ENCODE assay signal across 26 cellular contexts in the genomic region with DNA sequence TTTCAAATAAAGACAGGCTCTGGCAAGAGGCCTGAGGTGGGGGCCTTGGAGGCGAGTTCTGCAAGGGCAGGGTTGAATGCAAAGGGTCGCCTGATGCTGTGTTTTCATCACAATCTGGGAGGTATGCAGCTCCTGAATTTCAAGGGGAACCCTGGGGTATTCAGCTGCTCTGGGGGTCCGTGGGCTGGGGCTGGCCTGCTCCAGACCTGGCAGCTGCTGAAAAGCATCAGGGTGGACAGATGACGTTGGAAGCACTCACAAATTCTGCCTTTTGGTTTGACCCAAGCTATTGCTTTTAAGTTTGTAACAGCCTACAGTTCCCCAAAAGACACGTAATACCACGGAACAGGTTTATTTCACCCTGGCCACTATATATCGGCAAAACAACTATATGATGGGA. TPM values are rescaled to one million over a fixed set of nuclear protein-coding genes. Genes with fewer than 3 reads are reported as not detected.
DNase-seq lines count a peak whose midpoint lies in the region; ATAC-seq and TF ChIP-seq lines count a peak whose summit lies in the region.
"Had no signal": no experiment of that assay in that cellular context is flagged by ENCODE, and none has a peak within 500 bp of the region (broad histone marks: within the 10 kb centered on the region; RNA-seq: fewer than 3 reads in every experiment).

No MANE protein-coding gene starts in this region.

- H3K79me2 ChIP-seq in GM23338 (replicated peaks; ENCODE audit: insufficient read depth), result no peaks in the 10 kb centered on the region

- no peaks in the 10 kb centered on the region; the same call in 2 of the 3 replicates for H3K9me3 Mint-ChIP-seq in GM23338
- H3K9me3 Mint-ChIP-seq in nephron, result no peaks in the 10 kb centered on the region
- H3K9me3 Mint-ChIP-seq: CD4-positive, alpha-beta T cell; CD8-positive, alpha-beta T cell had no signal

- 0 out of 2 replicates have a peak overlapping the region, but pooled peaks have one; percentile 63 for H2AFZ ChIP-seq in GM23338

- TF ChIP-seq CTCF in heart right ventricle (IDR thresholded peaks at IDR 0.05) (no peak), GM23338 (conservative IDR thresholded peaks at IDR 0.05; ENCODE audit: low read depth in 2 of 2) (no peak), nephron (IDR thresholded peaks at IDR 0.05; ENCODE audit: unreplicated experiment in 3 of 3) (no peak), RWPE1 (conservative IDR thresholded peaks at IDR 0.05; ENCODE audit: low read depth) (no peak)

- peaks cover 0 to 19% (median 3%) of the 10 kb centered on the region in 9 donors for H3K4me1 ChIP-seq in heart right ventricle
- H3K4me1 ChIP-seq in BLaER1 treated with 17β-estradiol and CSF1 and Interleukin-3, amounts not matched to agents 10 nM and 100 nM, result peaks cover 18 to 61% (median 47%) of the 10 kb centered on the region in 10 experiments
- peaks cover 8% of the 10 kb centered on the region for H3K4me1 ChIP-seq in GM23338 (ENCODE audit: insufficient read depth)
- H3K4me1 ChIP-seq: BE2C, Caco-2 had no signal

- H3K4me1 Mint-ChIP-seq in GM23338 (peaks cover 31% of the 10 kb centered on the region), nephron (peaks cover 16% of the 10 kb centered on the region)

- POLR2A ChIA-PET in RWPE1 (lab: Yijun Ruan, JAX; ENCODE audit: low non-redundant PET), result no interaction called here

- H3K27ac Mint-ChIP-seq in GM23338, result no peak overlapping the region
- H3K27ac Mint-ChIP-seq in nephron, result peak overlapping the region in 2 of 3 experiments; percentile 22 to 77
- H3K27ac Mint-ChIP-seq: CD4-positive, alpha-beta T cell; CD8-positive, alpha-beta T cell had no signal

- WGBS in heart right ventricle, 2 donors, result 83 to 90% methylated on average over 7 of the region's 7 CpGs

- H3K27me3 Mint-ChIP-seq in GM23338 (ENCODE audit: insufficient read depth, low read depth, poor library complexity) (peaks cover 21% of the 10 kb centered on the region), nephron (ENCODE audit: low read depth) (peaks cover 5% of the 10 kb centered on the region)
- H3K27me3 Mint-ChIP-seq: CD4-positive, alpha-beta T cell had no signal

- H3K27ac ChIP-seq in heart right ventricle (peak overlapping the region in 8 of 10 donors; percentile 63 to 73 (median 68)), GM23338 (ENCODE audit: low read depth) (no peak overlapping the region), RWPE1 (no peak overlapping the region)
- peak overlapping the region in 1 of 11 experiments; percentile 66; a peak in 3 of 22 replicates for H3K27ac ChIP-seq in BLaER1 treated with 17β-estradiol and CSF1 and Interleukin-3, amounts not matched to agents 10 nM and 100 nM
- H3K27ac ChIP-seq: BLaER1, C4-2B had no signal

- CTCF ChIA-PET in RWPE1 (lab: Yijun Ruan, JAX), result no interaction called here

- H3K9me2 ChIP-seq in GM23338 (ENCODE audit: insufficient read depth), result peaks cover 5% of the 10 kb centered on the region; the same call in 1 of the 2 replicates

- H3K36me3 ChIP-seq in heart right ventricle, result no peaks in the 10 kb centered on the region
- H3K36me3 ChIP-seq in BLaER1 treated with 17β-estradiol and CSF1 and Interleukin-3, amounts not matched to agents 10 nM and 100 nM, result peaks cover 0 to 5% (median 0%) of the 10 kb centered on the region in 11 experiments; a peak in 1 of 22 replicates
- no peaks in the 10 kb centered on the region for H3K36me3 ChIP-seq in GM23338 (ENCODE audit: insufficient read depth)
- H3K36me3 ChIP-seq: BE2C, BLaER1 had no signal

- H4K20me1 ChIP-seq in BLaER1 treated with 17β-estradiol and CSF1 and Interleukin-3, amounts not matched to agents 10 nM and 100 nM, result no peaks in the 10 kb centered on the region
- no peaks in the 10 kb centered on the region for H4K20me1 ChIP-seq in GM23338 (replicated peaks; ENCODE audit: insufficient read depth)
- H4K20me1 ChIP-seq: BLaER1 had no signal

- DNase-seq in heart right ventricle, result no peak
- no peak for DNase-seq in left ventricle myocardium superior
- DNase-seq in GM23338 (ENCODE audit: low spot score), result no peak
- DNase-seq in RWPE1 (ENCODE audit: low spot score), result no peak
- DNase-seq in kidney glomerular epithelial cell (lab: John Stamatoyannopoulos, UW), result no peak
- DNase-seq: 8988T; ACHN; BE2C; Caco-2; Calu3; CD4-positive, alpha-beta T cell; CD8-positive, alpha-beta T cell; DMS 273 treated with DMSO at 0.1 percent for 48 hours; DMS153; DMS53; DMS79; DND-41; EL; GDM1 had no signal

- no peaks in the 10 kb centered on the region for H3F3A ChIP-seq in GM23338 (replicated peaks; ENCODE audit: low read depth)

- H3K4me2 ChIP-seq in BLaER1 treated with 17β-estradiol and CSF1 and Interleukin-3, amounts not matched to agents 10 nM and 100 nM, result peak overlapping the region in 7 of 11 experiments; percentile 9 to 71 (median 53); a peak in 8 of 22 replicates
- no peak overlapping the region for H3K4me2 ChIP-seq in GM23338

- H3K4me3 Mint-ChIP-seq in GM23338, result no peak overlapping the region
- H3K4me3 Mint-ChIP-seq in nephron, result no peak overlapping the region
- H3K4me3 Mint-ChIP-seq: CD4-positive, alpha-beta T cell; CD8-positive, alpha-beta T cell had no signal

- H3K36me3 Mint-ChIP-seq in GM23338 (ENCODE audit: low read depth) (no peaks in the 10 kb centered on the region), nephron (ENCODE audit: low read depth) (no peaks in the 10 kb centered on the region)
- H3K36me3 Mint-ChIP-seq: CD8-positive, alpha-beta T cell had no signal

- H3K4me3 ChIP-seq in heart right ventricle, result no peak overlapping the region
- no peak overlapping the region for H3K4me3 ChIP-seq in BLaER1 treated with 17β-estradiol and CSF1 and Interleukin-3, amounts not matched to agents 10 nM and 100 nM
- H3K4me3 ChIP-seq in GM23338, result no peak overlapping the region
- H3K4me3 ChIP-seq: BLaER1, GM12878 had no signal

- peaks cover 0 to 5% (median 0%) of the 10 kb centered on the region in 7 donors for H3K27me3 ChIP-seq in heart right ventricle
- no peaks in the 10 kb centered on the region for H3K27me3 ChIP-seq in BLaER1 treated with 17β-estradiol and CSF1 and Interleukin-3, amounts not matched to agents 10 nM and 100 nM
- H3K27me3 ChIP-seq in GM23338 (ENCODE audit: insufficient read depth), result no peaks in the 10 kb centered on the region
- H3K27me3 ChIP-seq: BE2C, BLaER1 had no signal

- ATAC-seq in heart right ventricle (no peak), left ventricle myocardium superior (no peak), GM23338 (peak; percentile 48)
- ATAC-seq: CD8-positive, alpha-beta T cell; GM12878 had no signal

- intact Hi-C loops in heart right ventricle (cut with DNase I) (no loop called here), left ventricle myocardium superior (cut with micrococcal nuclease) (no loop called here)

- no peaks in the 10 kb centered on the region for H3K9me3 ChIP-seq in heart right ventricle
- H3K9me3 ChIP-seq in BLaER1 treated with 17β-estradiol and CSF1 and Interleukin-3, amounts not matched to agents 10 nM and 100 nM (replicated peaks in 1 of 11), result peaks cover 0 to 11% (median 0%) of the 10 kb centered on the region in 11 experiments; a peak in 2 of 22 replicates
- H3K9me3 ChIP-seq: BE2C, BLaER1, Caco-2 had no signal

- H3K9ac ChIP-seq in BLaER1 treated with 17β-estradiol and CSF1 and Interleukin-3, amounts not matched to agents 10 nM and 100 nM, result no peak overlapping the region
- H3K9ac ChIP-seq: BLaER1 had no signal

TF ChIP-seq in GM23338, 12 proteins besides CTCF, POLR2A, EP300 and RAD21 (continues in another document):
- TF ChIP-seq NANOG (IDR thresholded peaks at IDR 0.05; ENCODE audit: borderline replicate concordance) (no peak), EZH2phosphoT487 (IDR thresholded peaks at IDR 0.05; ENCODE audit: unreplicated experiment) (no peak), EZH2 (IDR thresholded peaks at IDR 0.05; ENCODE audit: low read depth, unreplicated experiment) (no peak), CREB1 (CRISPR knock-in tag; IDR thresholded peaks at IDR 0.05; ENCODE audit: low read depth) (no peak), ZNF331 (CRISPR knock-in tag; IDR thresholded peaks at IDR 0.05; ENCODE audit: low read depth) (no peak)
- TF ChIP-seq, protein P1, sequence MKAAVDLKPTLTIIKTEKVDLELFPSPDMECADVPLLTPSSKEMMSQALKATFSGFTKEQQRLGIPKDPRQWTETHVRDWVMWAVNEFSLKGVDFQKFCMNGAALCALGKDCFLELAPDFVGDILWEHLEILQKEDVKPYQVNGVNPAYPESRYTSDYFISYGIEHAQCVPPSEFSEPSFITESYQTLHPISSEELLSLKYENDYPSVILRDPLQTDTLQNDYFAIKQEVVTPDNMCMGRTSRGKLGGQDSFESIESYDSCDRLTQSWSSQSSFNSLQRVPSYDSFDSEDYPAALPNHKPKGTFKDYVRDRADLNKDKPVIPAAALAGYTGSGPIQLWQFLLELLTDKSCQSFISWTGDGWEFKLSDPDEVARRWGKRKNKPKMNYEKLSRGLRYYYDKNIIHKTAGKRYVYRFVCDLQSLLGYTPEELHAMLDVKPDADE (IDR thresholded peaks at IDR 0.05), result no peak

RNA-seq across cellular contexts. Expression of a gene that starts 1.3 kb away (rescaled TPM):
- under 1 TPM in 6 of 10 donors, not detected in 4; 0.05 to 0.30 (median 0.09) TPM for total RNA-seq in heart right ventricle
- polyA plus RNA-seq in heart right ventricle, result under 1 TPM; 0.07 to 0.14 TPM
- total RNA-seq in left ventricle myocardium superior, result not detected
- total RNA-seq in GM23338 (2014; rRNA removed; shearing (Covaris generic)), result 0.59 and 1.5 TPM in 2 replicates
- 2.0 and 2.2 TPM in 2 replicates for polyA plus RNA-seq in GM23338 (2016; fragmentation: Nextera tagmentation; extraction: Ambion mirVana)
- total RNA-seq: G401 had no signal
- polyA plus RNA-seq: AG04450 had no signal

Comparison
In these comparisons a context has a peak if more than half of its experiments do, and no peak if none do; other contexts are left out.
1. H3K27ac ChIP-seq: peak in heart right ventricle (8 of 10); none in GM23338 (single experiment) and RWPE1 (single experiment).